Comparison of ENCODE assay signal across 10 cellular contexts in the genomic region with DNA sequence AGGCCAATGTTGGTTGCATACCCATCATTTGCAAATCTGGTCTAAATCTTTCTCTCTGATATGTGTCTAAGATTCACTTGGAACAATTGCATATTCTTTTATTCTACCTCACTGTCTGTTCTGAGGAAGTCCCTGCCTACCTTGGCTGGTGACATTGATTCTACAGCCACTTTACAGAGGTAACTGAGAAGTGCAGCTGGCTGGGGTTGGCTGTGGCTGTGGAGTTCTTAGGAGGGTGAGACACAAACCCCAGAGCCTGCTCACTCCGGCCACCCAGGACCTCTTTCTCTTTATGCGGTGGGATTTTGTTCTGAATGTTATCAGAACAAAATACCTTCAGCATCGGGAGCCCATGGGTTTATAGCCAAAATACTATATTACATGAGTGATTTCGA.
"Had no signal": no experiment of that assay in that cellular context is flagged by ENCODE, and none has a peak within 500 bp of the region (broad histone marks: within the 10 kb centered on the region; RNA-seq: fewer than 3 reads in every experiment).

No MANE protein-coding gene starts in this region.

- H3K9me3 ChIP-seq: body of pancreas, left ventricle myocardium inferior, tibial artery had no signal

- H3K36me3 ChIP-seq: left ventricle myocardium inferior, tibial artery had no signal

- ATAC-seq: body of pancreas, WTC11 had no signal

- H3K27me3 ChIP-seq: body of pancreas, foreskin keratinocyte had no signal

- H3K4me3 ChIP-seq: body of pancreas, left ventricle myocardium inferior, tibial artery had no signal

- H3K4me1 ChIP-seq: tibial artery had no signal

- H3K27ac ChIP-seq: body of pancreas, foreskin keratinocyte, left ventricle myocardium inferior, tibial artery had no signal

- DNase-seq: activated gamma-delta T cell; body of pancreas; effector CD8-positive, alpha-beta T cell; glutamatergic neuron; hippocampal formation; left ventricle myocardium inferior; natural killer cell; tibial artery had no signal
